22 cellular contexts compared by ENCODE assay signal in genomic region chr1:230303069-230303468, GRCh38.
A peak's percentile ranks its signal among the peaks of the same experiment; 100 is the strongest.
DNase-seq lines count a peak whose midpoint lies in the region; ATAC-seq and TF ChIP-seq lines count a peak whose summit lies in the region.
"Had no signal": no experiment of that assay in that cellular context is flagged by ENCODE, and none has a peak within 500 bp of the region (broad histone marks: within the 10 kb centered on the region; RNA-seq: fewer than 3 reads in every experiment).

No MANE protein-coding gene starts in this region.

- DNase-seq in BE2C (no peak), LHCN-M2 (ENCODE audit: low read depth) (peak; percentile 31), UCSD-AML1 (lab: John Stamatoyannopoulos, UW; ENCODE audit: unreplicated experiment) (peak; percentile 23), memory B cell (ENCODE audit: low spot score in 2 of 2) (no peak), MM.1S (no peak), globus pallidus (ENCODE audit: low spot score) (no peak), ecto neural progenitor cell (ENCODE audit: low spot score) (no peak), ascending aorta (ENCODE audit: low spot score in 2 of 2) (no peak)
- DNase-seq: activated CD4-positive, alpha-beta T cell treated with anti-CD3 and anti-CD28 coated beads for 1 hour; activated effector memory CD4-positive, alpha-beta T cell treated with anti-CD3 and anti-CD28 coated beads, Interleukin-2, amount 50 U/mL, for 16 hours; amygdala; Calu3; left ventricle myocardium inferior; NCI-H1105 treated with DMSO at 0.1 percent for 48 hours; NCI-H2171; stimulated activated CD4-positive, alpha-beta T cell treated with anti-CD3 and anti-CD28 coated beads, Interleukin-4, amount 100 ng/mL, for 24 hours; substantia nigra; T-helper 2 cell had no signal

- H3K27ac ChIP-seq in MM.1S (ENCODE audit: low read length) (no peak overlapping the region), ascending aorta (no peak overlapping the region)
- H3K27ac ChIP-seq: gastroesophageal sphincter, HL-60, left ventricle myocardium inferior, pancreas had no signal

- H3K4me3 Mint-ChIP-seq in memory B cell: no peak overlapping the region

- no peaks in the 10 kb centered on the region for H4K20me1 ChIP-seq in MM.1S (ENCODE audit: insufficient read depth, low read length)

- H3K9me3 ChIP-seq in BE2C (no peaks in the 10 kb centered on the region), MM.1S (replicated peaks; ENCODE audit: insufficient read depth, low read length) (no peaks in the 10 kb centered on the region), ascending aorta (no peaks in the 10 kb centered on the region)
- H3K9me3 ChIP-seq: gastroesophageal sphincter, left ventricle myocardium inferior, pancreas had no signal

- no peak overlapping the region for H3K4me2 ChIP-seq in MM.1S (ENCODE audit: low read depth, low read length)

- H3F3A ChIP-seq in MM.1S (ENCODE audit: insufficient read depth, low read length): no peaks in the 10 kb centered on the region

- no peaks in the 10 kb centered on the region for H3K27me3 Mint-ChIP-seq in memory B cell

- no peaks in the 10 kb centered on the region for H3K36me3 Mint-ChIP-seq in memory B cell

- TF ChIP-seq CTCF in BE2C (IDR thresholded peaks at IDR 0.05; ENCODE audit: low read depth, low read length): peak; percentile 18; the same call in 1 of the 2 replicates
- TF ChIP-seq CTCF in MM.1S (IDR thresholded peaks at IDR 0.05; ENCODE audit: low read length): no peak
- TF ChIP-seq CTCF in ascending aorta (IDR thresholded peaks at IDR 0.05): no peak

- H3K9ac ChIP-seq in MM.1S (ENCODE audit: low read length): no peak overlapping the region

- ATAC-seq in memory B cell (ENCODE audit: low read depth): no peak
- ATAC-seq: gastroesophageal sphincter, pancreas had no signal

- no peaks in the 10 kb centered on the region for H3K9me3 Mint-ChIP-seq in memory B cell

- no peak overlapping the region for H2AFZ ChIP-seq in MM.1S (ENCODE audit: low read length)

- H3K9me2 ChIP-seq in MM.1S (replicated peaks; ENCODE audit: insufficient read depth, low read length): no peaks in the 10 kb centered on the region

- H3K27me3 ChIP-seq in BE2C: no peaks in the 10 kb centered on the region
- H3K27me3 ChIP-seq in MM.1S (replicated peaks; ENCODE audit: insufficient read depth, low read length): no peaks in the 10 kb centered on the region
- no peaks in the 10 kb centered on the region for H3K27me3 ChIP-seq in ascending aorta
- H3K27me3 ChIP-seq: gastroesophageal sphincter, pancreas had no signal

- H3K4me3 ChIP-seq in BE2C (ENCODE audit: low read depth, low read length) (no peak overlapping the region), MM.1S (ENCODE audit: low read length) (no peak overlapping the region), ascending aorta (no peak overlapping the region)
- H3K4me3 ChIP-seq: gastroesophageal sphincter, left ventricle myocardium inferior, pancreas, skin epidermis had no signal

- no peaks in the 10 kb centered on the region for H3K36me3 ChIP-seq in BE2C
- no peaks in the 10 kb centered on the region for H3K36me3 ChIP-seq in MM.1S (replicated peaks; ENCODE audit: insufficient read depth, low read length)
- H3K36me3 ChIP-seq in ascending aorta: no peaks in the 10 kb centered on the region
- H3K36me3 ChIP-seq: gastroesophageal sphincter, left ventricle myocardium inferior, pancreas had no signal

- H3K4me1 Mint-ChIP-seq in memory B cell: peaks cover 25% of the 10 kb centered on the region

- peak overlapping the region; percentile 55 for H3K27ac Mint-ChIP-seq in memory B cell

- H3K79me2 ChIP-seq in MM.1S (ENCODE audit: low read length): no peaks in the 10 kb centered on the region

- intact Hi-C loops in ascending aorta (cut with DNase I): no loop called here

- H3K4me1 ChIP-seq in BE2C (no peaks in the 10 kb centered on the region), MM.1S (ENCODE audit: low read length) (no peaks in the 10 kb centered on the region), ascending aorta (peaks cover 0 to 2% of the 10 kb centered on the region in 2 donors)

Comparison
In these comparisons a context has a peak if more than half of its experiments do, and no peak if none do; other contexts are left out.
1. DNase-seq: peak in LHCN-M2 (single experiment) and UCSD-AML1 (single experiment); none in BE2C (single experiment), memory B cell (0 of 2), MM.1S (single experiment), globus pallidus (single experiment), ecto neural progenitor cell (single experiment) and ascending aorta (0 of 2).